1 cellular context compared by ENCODE assay signal in genomic region chr16:2206420-2206779, GRCh38.
TF ChIP-seq lines count a peak whose summit lies in the region.

No MANE protein-coding gene starts in this region.

TF ChIP-seq in endothelial cell of umbilical vein, 7 proteins besides CTCF, POLR2A, EP300 and RAD21:
- TF ChIP-seq MYC (IDR thresholded peaks at IDR 0.05; ENCODE audit: low read depth, low read length) (no peak), EZH2 (IDR thresholded peaks at IDR 0.05; ENCODE audit: borderline replicate concordance, low read depth, low read length, severe bottlenecking) (no peak), FOS (IDR thresholded peaks at IDR 0.05; ENCODE audit: borderline replicate concordance, insufficient read depth, low read length) (no peak), JUN (IDR thresholded peaks at IDR 0.05; ENCODE audit: borderline replicate concordance, insufficient read depth, insufficient read length, low read depth) (no peak), MAX (IDR thresholded peaks at IDR 0.05; ENCODE audit: insufficient read depth, insufficient read length) (no peak), GATA2 (IDR thresholded peaks at IDR 0.05; ENCODE audit: insufficient read depth, insufficient read length, low read depth, low read length) (no peak), POLR2AphosphoS5 (IDR thresholded peaks at IDR 0.05; ENCODE audit: insufficient read depth, low read depth, low read length) (no peak)
TF ChIP-seq in endothelial cell of umbilical vein: peak in this region for 0.
